In genomic region chr12:121802843-121803698, GRCh38 we compare ENCODE assay signal across 8 cellular contexts. TPM values are rescaled to one million over a fixed set of nuclear protein-coding genes. Genes with fewer than 3 reads are reported as not detected.
DNase-seq lines count a peak whose midpoint lies in the region; ATAC-seq lines count a peak whose summit lies in the region.

No MANE protein-coding gene starts in this region.

- H3K9me3 ChIP-seq in effector memory CD4-positive, alpha-beta T cell (ENCODE audit: control insufficient read depth, low read length): no peaks in the 10 kb centered on the region

- ATAC-seq in GM19463 (IDR thresholded peaks at IDR 0.05; ENCODE audit: unreplicated experiment): peak; percentile 28

- H3K36me3 ChIP-seq in effector memory CD4-positive, alpha-beta T cell (ENCODE audit: control insufficient read depth, insufficient read depth, low read length): peaks cover 10% of the 10 kb centered on the region

- DNase-seq in CD1c-positive myeloid dendritic cell (ENCODE audit: extremely low spot score) (peak; percentile 96), HUDEP-2 (lab: John Stamatoyannopoulos, UW; ENCODE audit: unreplicated experiment in 76 of 76) (peak; percentile 35 to 95 (median 86)), NOMO-1 treated with DMSO at 0.1 percent for 48 hours (lab: John Stamatoyannopoulos, UW; ENCODE audit: unreplicated experiment) (peak; percentile 96), lung microvascular endothelial cell (ENCODE audit: low read depth in 2 of 2) (peak; percentile 94 to 96)
- peak; percentile 66 to 83 (median 75) for DNase-seq in activated CD8-positive, alpha-beta memory T cell treated with anti-CD3 and anti-CD28 coated beads for 48 hours (ENCODE audit: low read depth in 2 of 3, low spot score in 2 of 3)
- DNase-seq in effector memory CD4-positive, alpha-beta T cell: peak; percentile 73 to 80 (median 80)
- peak; percentile 74 to 85 (median 75) for DNase-seq in stimulated activated CD4-positive, alpha-beta T cell treated with anti-CD3 and anti-CD28 coated beads, TNF-alpha, amount 100 ng/mL, for 24 hours (ENCODE audit: low read depth in 3 of 3)

- peak overlapping the region; percentile 76 for H3K4me3 ChIP-seq in effector memory CD4-positive, alpha-beta T cell (ENCODE audit: insufficient read depth, low read depth, low read length, poor library complexity, severe bottlenecking)

- H3K27me3 ChIP-seq in effector memory CD4-positive, alpha-beta T cell (replicated peaks; ENCODE audit: control insufficient read depth, insufficient read depth, low read length, poor library complexity, severe bottlenecking): no peaks in the 10 kb centered on the region

- H3K27ac ChIP-seq in effector memory CD4-positive, alpha-beta T cell (ENCODE audit: insufficient read depth, low read length, poor library complexity, severe bottlenecking): peak overlapping the region; percentile 98

- H3K4me1 ChIP-seq in effector memory CD4-positive, alpha-beta T cell (ENCODE audit: control insufficient read depth, insufficient read depth, low read length, poor library complexity, severe bottlenecking): peaks cover 30% of the 10 kb centered on the region

RNA-seq across cellular contexts. Expression of gene SETD1B, which starts 0.7 kb away (rescaled TPM):
- total RNA-seq in lung microvascular endothelial cell: 1.3 and 1.4 TPM in 2 replicates

RNA-seq across cellular contexts. Expression of gene RHOF, which starts 9.6 kb away (rescaled TPM):
- 2.6 and 3.3 TPM in 2 replicates for total RNA-seq in lung microvascular endothelial cell

RNA-seq across cellular contexts. Expression of gene HPD, which starts 55.6 kb away (rescaled TPM):
- not detected in 2 replicates for total RNA-seq in lung microvascular endothelial cell

Comparison
In these comparisons a context has a peak if more than half of its experiments do, and no peak if none do; other contexts are left out.
1. Peak in every context shown above with its lines: DNase-seq, ATAC-seq, H3K4me3 ChIP-seq and H3K27ac ChIP-seq.